ENCODE assay signal across 1 cellular context in the genomic region with DNA sequence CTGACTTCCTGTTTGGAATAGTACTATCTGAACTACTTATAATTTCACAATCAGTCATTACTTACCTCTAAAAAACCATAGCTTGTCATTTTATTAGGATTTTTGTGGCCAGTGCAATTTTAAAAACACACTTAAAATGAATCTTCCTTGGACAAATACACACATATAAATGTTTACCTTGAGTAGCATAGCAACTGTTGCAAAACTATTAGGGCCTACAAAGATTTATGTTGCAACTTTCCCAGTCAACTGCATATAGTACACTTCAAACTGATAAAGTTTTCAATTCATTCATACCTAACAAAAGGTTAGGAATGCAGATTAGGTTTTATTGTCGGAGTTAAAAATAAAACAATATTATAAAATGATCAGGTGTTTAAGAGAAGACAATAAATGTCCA.
TF ChIP-seq lines count a peak whose summit lies in the region.

No MANE protein-coding gene starts in this region.

TF ChIP-seq in SK-N-SH, 30 proteins besides CTCF, POLR2A, EP300 and RAD21 (continued from another document):
- TF ChIP-seq, protein P1, sequence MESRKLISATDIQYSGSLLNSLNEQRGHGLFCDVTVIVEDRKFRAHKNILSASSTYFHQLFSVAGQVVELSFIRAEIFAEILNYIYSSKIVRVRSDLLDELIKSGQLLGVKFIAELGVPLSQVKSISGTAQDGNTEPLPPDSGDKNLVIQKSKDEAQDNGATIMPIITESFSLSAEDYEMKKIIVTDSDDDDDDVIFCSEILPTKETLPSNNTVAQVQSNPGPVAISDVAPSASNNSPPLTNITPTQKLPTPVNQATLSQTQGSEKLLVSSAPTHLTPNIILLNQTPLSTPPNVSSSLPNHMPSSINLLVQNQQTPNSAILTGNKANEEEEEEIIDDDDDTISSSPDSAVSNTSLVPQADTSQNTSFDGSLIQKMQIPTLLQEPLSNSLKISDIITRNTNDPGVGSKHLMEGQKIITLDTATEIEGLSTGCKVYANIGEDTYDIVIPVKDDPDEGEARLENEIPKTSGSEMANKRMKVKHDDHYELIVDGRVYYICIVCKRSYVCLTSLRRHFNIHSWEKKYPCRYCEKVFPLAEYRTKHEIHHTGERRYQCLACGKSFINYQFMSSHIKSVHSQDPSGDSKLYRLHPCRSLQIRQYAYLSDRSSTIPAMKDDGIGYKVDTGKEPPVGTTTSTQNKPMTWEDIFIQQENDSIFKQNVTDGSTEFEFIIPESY (IDR thresholded peaks at IDR 0.05; ENCODE audit: borderline replicate concordance, low read depth) = no peak
- no peak for TF ChIP-seq ELF1 (IDR thresholded peaks at IDR 0.05)
- TF ChIP-seq, protein P2, sequence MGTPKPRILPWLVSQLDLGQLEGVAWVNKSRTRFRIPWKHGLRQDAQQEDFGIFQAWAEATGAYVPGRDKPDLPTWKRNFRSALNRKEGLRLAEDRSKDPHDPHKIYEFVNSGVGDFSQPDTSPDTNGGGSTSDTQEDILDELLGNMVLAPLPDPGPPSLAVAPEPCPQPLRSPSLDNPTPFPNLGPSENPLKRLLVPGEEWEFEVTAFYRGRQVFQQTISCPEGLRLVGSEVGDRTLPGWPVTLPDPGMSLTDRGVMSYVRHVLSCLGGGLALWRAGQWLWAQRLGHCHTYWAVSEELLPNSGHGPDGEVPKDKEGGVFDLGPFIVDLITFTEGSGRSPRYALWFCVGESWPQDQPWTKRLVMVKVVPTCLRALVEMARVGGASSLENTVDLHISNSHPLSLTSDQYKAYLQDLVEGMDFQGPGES (IDR thresholded peaks at IDR 0.05; ENCODE audit: low read depth, low read length) = no peak
- no peak for TF ChIP-seq NRF1 (IDR thresholded peaks at IDR 0.05; ENCODE audit: low read depth, low read length)
- TF ChIP-seq TAF1 (IDR thresholded peaks at IDR 0.05; ENCODE audit: borderline replicate concordance, low read depth, low read length) = no peak
- TF ChIP-seq GABPA (IDR thresholded peaks at IDR 0.05; ENCODE audit: low read depth) = no peak
- TF ChIP-seq, protein P3, sequence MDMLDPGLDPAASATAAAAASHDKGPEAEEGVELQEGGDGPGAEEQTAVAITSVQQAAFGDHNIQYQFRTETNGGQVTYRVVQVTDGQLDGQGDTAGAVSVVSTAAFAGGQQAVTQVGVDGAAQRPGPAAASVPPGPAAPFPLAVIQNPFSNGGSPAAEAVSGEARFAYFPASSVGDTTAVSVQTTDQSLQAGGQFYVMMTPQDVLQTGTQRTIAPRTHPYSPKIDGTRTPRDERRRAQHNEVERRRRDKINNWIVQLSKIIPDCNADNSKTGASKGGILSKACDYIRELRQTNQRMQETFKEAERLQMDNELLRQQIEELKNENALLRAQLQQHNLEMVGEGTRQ (IDR thresholded peaks at IDR 0.05; ENCODE audit: borderline replicate concordance, low read depth, low read length) = no peak
- no peak for TF ChIP-seq NFIC (IDR thresholded peaks at IDR 0.05; ENCODE audit: borderline replicate concordance)
- TF ChIP-seq FOXM1 (IDR thresholded peaks at IDR 0.05; ENCODE audit: low read depth) = no peak
- TF ChIP-seq RFX5 (IDR thresholded peaks at IDR 0.05; ENCODE audit: low read length) = no peak
- TF ChIP-seq, protein P4, sequence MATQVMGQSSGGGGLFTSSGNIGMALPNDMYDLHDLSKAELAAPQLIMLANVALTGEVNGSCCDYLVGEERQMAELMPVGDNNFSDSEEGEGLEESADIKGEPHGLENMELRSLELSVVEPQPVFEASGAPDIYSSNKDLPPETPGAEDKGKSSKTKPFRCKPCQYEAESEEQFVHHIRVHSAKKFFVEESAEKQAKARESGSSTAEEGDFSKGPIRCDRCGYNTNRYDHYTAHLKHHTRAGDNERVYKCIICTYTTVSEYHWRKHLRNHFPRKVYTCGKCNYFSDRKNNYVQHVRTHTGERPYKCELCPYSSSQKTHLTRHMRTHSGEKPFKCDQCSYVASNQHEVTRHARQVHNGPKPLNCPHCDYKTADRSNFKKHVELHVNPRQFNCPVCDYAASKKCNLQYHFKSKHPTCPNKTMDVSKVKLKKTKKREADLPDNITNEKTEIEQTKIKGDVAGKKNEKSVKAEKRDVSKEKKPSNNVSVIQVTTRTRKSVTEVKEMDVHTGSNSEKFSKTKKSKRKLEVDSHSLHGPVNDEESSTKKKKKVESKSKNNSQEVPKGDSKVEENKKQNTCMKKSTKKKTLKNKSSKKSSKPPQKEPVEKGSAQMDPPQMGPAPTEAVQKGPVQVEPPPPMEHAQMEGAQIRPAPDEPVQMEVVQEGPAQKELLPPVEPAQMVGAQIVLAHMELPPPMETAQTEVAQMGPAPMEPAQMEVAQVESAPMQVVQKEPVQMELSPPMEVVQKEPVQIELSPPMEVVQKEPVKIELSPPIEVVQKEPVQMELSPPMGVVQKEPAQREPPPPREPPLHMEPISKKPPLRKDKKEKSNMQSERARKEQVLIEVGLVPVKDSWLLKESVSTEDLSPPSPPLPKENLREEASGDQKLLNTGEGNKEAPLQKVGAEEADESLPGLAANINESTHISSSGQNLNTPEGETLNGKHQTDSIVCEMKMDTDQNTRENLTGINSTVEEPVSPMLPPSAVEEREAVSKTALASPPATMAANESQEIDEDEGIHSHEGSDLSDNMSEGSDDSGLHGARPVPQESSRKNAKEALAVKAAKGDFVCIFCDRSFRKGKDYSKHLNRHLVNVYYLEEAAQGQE (IDR thresholded peaks at IDR 0.05; ENCODE audit: low read depth, low read length) = no peak
- no peak for TF ChIP-seq MEF2A (IDR thresholded peaks at IDR 0.05; ENCODE audit: borderline replicate concordance, low read depth)
